2 cellular contexts compared by ENCODE assay signal in genomic region chr2:20665261-20666113, GRCh38.
TF ChIP-seq lines count a peak whose summit lies in the region.

No MANE protein-coding gene starts in this region.

TF ChIP-seq in GM23338, 12 proteins besides CTCF, POLR2A, EP300 and RAD21:
- no peak for TF ChIP-seq ZNF462 (CRISPR knock-in tag; IDR thresholded peaks at IDR 0.05)
- no peak for TF ChIP-seq ZNF114 (CRISPR knock-in tag; IDR thresholded peaks at IDR 0.05)
- TF ChIP-seq REST (IDR thresholded peaks at IDR 0.05; ENCODE audit: unreplicated experiment), result no peak
- TF ChIP-seq NANOG (IDR thresholded peaks at IDR 0.05; ENCODE audit: borderline replicate concordance), result no peak
- TF ChIP-seq STAT1 (IDR thresholded peaks at IDR 0.05; ENCODE audit: unreplicated experiment), result no peak
- peak; percentile 81 for TF ChIP-seq EZH2 (IDR thresholded peaks at IDR 0.05; ENCODE audit: low read depth, unreplicated experiment)
- TF ChIP-seq ETS1 (IDR thresholded peaks at IDR 0.05), result no peak
- peak; percentile 79 for TF ChIP-seq EZH2phosphoT487 (IDR thresholded peaks at IDR 0.05; ENCODE audit: unreplicated experiment)
TF ChIP-seq in GM23338: peak in this region for 2.

TF ChIP-seq in neural cell, 6 proteins besides CTCF, POLR2A, EP300 and RAD21 (continued from another document):
- no peak for TF ChIP-seq SMC3 (conservative IDR thresholded peaks at IDR 0.05; ENCODE audit: poor library complexity)
- no peak for TF ChIP-seq MXI1 (conservative IDR thresholded peaks at IDR 0.05; ENCODE audit: poor library complexity, severe bottlenecking)
